9 cellular contexts compared by ENCODE assay signal in the genomic region with DNA sequence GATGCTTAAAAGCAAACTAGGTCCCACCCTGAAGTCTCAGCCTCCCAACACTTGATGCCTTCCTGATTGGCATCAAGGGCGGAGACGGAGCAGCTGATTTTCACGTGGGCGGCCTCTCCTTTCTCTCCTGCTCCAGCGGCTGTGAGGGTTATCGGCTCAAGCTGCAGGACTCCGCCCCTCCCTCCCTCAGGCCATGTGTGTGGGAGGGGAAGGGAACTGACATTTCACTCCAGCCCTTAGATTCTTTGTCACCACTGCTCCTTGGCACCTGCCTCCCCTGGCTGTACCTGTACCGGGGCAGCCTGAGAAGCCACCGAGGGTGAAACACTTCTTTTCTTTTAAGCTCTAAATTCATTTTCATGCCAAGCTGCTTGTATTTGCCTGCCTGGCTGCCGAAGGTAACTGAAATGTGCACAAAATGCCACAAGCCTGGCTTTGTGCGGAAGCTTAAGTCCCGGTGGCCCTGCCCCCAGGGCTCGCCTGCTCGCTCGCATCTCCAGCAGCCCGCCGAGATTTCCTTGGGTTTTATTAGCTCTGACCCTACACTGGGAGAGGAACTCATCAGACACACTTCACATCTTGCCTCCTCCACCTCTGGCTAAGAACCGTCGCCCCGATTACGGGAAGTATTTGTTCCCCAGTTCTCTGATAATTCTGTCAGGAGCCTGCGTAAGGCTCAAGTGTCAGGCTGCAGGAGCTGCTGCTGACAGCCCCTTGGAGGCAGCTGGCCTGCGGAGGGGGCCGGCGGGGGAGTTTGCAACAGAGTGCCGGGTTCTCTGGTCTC. TPM values are rescaled to one million over a fixed set of nuclear protein-coding genes. Genes with fewer than 3 reads are reported as not detected.
DNase-seq lines count a peak whose midpoint lies in the region; ATAC-seq and TF ChIP-seq lines count a peak whose summit lies in the region.
"Had no signal": no experiment of that assay in that cellular context is flagged by ENCODE, and none has a peak within 500 bp of the region (broad histone marks: within the 10 kb centered on the region; RNA-seq: fewer than 3 reads in every experiment).

No MANE protein-coding gene starts in this region.

- in situ Hi-C loops in GM23248 (cut with MboI): no loop called here

- H3K9me2 ChIP-seq in GM23248 (ENCODE audit: insufficient read depth): no peaks in the 10 kb centered on the region

- H3K9me3 ChIP-seq in GM23248 (ENCODE audit: low read depth) (no peaks in the 10 kb centered on the region), Peyer's patch (peaks cover 0 to 3% (median 0%) of the 10 kb centered on the region in 4 donors), cardiac muscle cell (ENCODE audit: low read depth) (no peaks in the 10 kb centered on the region), osteoblast (ENCODE audit: low read depth, low read length) (no peaks in the 10 kb centered on the region)

- H3K27me3 ChIP-seq in GM23248 (replicated peaks; ENCODE audit: insufficient read depth) (no peaks in the 10 kb centered on the region), Peyer's patch (no peaks in the 10 kb centered on the region), cardiac muscle cell (no peaks in the 10 kb centered on the region), osteoblast (ENCODE audit: insufficient read depth, low read length) (no peaks in the 10 kb centered on the region)

- TF ChIP-seq CTCF in Peyer's patch (IDR thresholded peaks at IDR 0.05) (no peak), cardiac muscle cell (IDR thresholded peaks at IDR 0.05; ENCODE audit: low read depth, low read length) (no peak), osteoblast (IDR thresholded peaks at IDR 0.05; ENCODE audit: extremely low read depth, low read depth, low read length) (no peak)

- H3K79me2 ChIP-seq in GM23248 (ENCODE audit: insufficient read depth) (no peaks in the 10 kb centered on the region), osteoblast (ENCODE audit: insufficient read depth, low read length) (no peaks in the 10 kb centered on the region)

- no peak overlapping the region for H3K9ac ChIP-seq in GM23248

- no peaks in the 10 kb centered on the region for H4K20me1 ChIP-seq in GM23248 (ENCODE audit: insufficient read depth)
- H4K20me1 ChIP-seq in osteoblast (ENCODE audit: insufficient read depth, low read length): no peaks in the 10 kb centered on the region

- H3K4me1 ChIP-seq in GM23248 (ENCODE audit: insufficient read depth) (peaks cover 14% of the 10 kb centered on the region), Peyer's patch (peaks cover 0 to 16% (median 2%) of the 10 kb centered on the region in 4 donors), cardiac muscle cell (ENCODE audit: low read depth) (peaks cover 69% of the 10 kb centered on the region), osteoblast (ENCODE audit: insufficient read depth, low read length) (peaks cover 31% of the 10 kb centered on the region)

- peak; percentile 22 for DNase-seq in GM23248
- DNase-seq in Peyer's patch: peak in 2 of 3 donors; percentile 82 to 84
- peak; percentile 73 to 87 for DNase-seq in cardiac muscle cell (ENCODE audit: low read depth in 1 of 2, low spot score in 1 of 2)
- DNase-seq in osteoblast (ENCODE audit: insufficient read length, low spot score, missing footprints): peak; percentile 25
- no peak for DNase-seq in EL
- no peak for DNase-seq in T-helper 1 cell
- DNase-seq: activated T-cell treated with anti-CD3 and anti-CD28 coated beads for 4 hours had no signal

- TF ChIP-seq POLR2A in Peyer's patch (IDR thresholded peaks at IDR 0.05): peak in 1 of 2 donors; percentile 14

- H3K4me2 ChIP-seq in GM23248 (ENCODE audit: unreplicated experiment): no peak overlapping the region
- no peak overlapping the region for H3K4me2 ChIP-seq in osteoblast (ENCODE audit: insufficient read depth, low read length)

- H3F3A ChIP-seq in GM23248 (ENCODE audit: insufficient read depth): peaks cover 25% of the 10 kb centered on the region

- no peaks in the 10 kb centered on the region for H3K36me3 ChIP-seq in GM23248 (ENCODE audit: low read depth)
- H3K36me3 ChIP-seq in Peyer's patch: no peaks in the 10 kb centered on the region
- H3K36me3 ChIP-seq in cardiac muscle cell: no peaks in the 10 kb centered on the region
- no peaks in the 10 kb centered on the region for H3K36me3 ChIP-seq in osteoblast (ENCODE audit: insufficient read depth, low read length)

- WGBS in GM23248 (ENCODE audit: low coverage in 1 of 2, low lambda C conversion rate in 2 of 2, missing lambda C conversion rate in 2 of 2), 2 experiments: 59 to 60% methylated on average over 26 of the region's 26 CpGs

- ATAC-seq in HG02973 (IDR thresholded peaks at IDR 0.05; ENCODE audit: unreplicated experiment) (no peak), HG03439 (IDR thresholded peaks at IDR 0.05; ENCODE audit: unreplicated experiment) (no peak)

- H2AFZ ChIP-seq in GM23248: no peak overlapping the region
- no peak overlapping the region for H2AFZ ChIP-seq in osteoblast (ENCODE audit: low read length)

- no peak overlapping the region for H3K27ac ChIP-seq in GM23248
- peak overlapping the region in 1 of 4 donors; percentile 21 for H3K27ac ChIP-seq in Peyer's patch
- H3K27ac ChIP-seq in cardiac muscle cell: peak overlapping the region; percentile 91
- H3K27ac ChIP-seq in osteoblast (ENCODE audit: low read depth, low read length): no peak overlapping the region

- H3K4me3 ChIP-seq in GM23248 (no peak overlapping the region), Peyer's patch (peak overlapping the region in 2 of 4 donors; percentile 9 to 34), cardiac muscle cell (peak overlapping the region; percentile 7), osteoblast (ENCODE audit: insufficient read depth, low read length) (no peak overlapping the region)

RNA-seq across cellular contexts. Expression of gene CPNE5, which starts 9.6 kb away (rescaled TPM):
- 0.63 TPM in 1 of 2 replicates, not detected in the other for total RNA-seq in GM23248 (2014; rRNA removed; shearing (Covaris generic))
- 0.14 and 0.23 TPM in 2 replicates for polyA plus RNA-seq in GM23248 (2016; fragmentation: Nextera tagmentation; extraction: Ambion mirVana)
- 1 to 10 TPM in 3 of 4 donors, under 1 TPM in 1; 0.35 to 5.8 (median 2.9) TPM for total RNA-seq in Peyer's patch
- total RNA-seq in cardiac muscle cell: 29.2 and 52.1 TPM in 2 replicates
- 51.6 and 56.5 TPM in 2 replicates for polyA plus RNA-seq in cardiac muscle cell
- total RNA-seq in osteoblast: under 0.01 TPM in 1 of 2 replicates, not detected in the other

RNA-seq across cellular contexts. Expression of gene PPIL1, which starts 25.8 kb away (rescaled TPM):
- 20.4 and 36.3 TPM in 2 replicates for total RNA-seq in GM23248 (2014; rRNA removed; shearing (Covaris generic))
- 27.1 and 30.5 TPM in 2 replicates for polyA plus RNA-seq in GM23248 (2016; fragmentation: Nextera tagmentation; extraction: Ambion mirVana)
- total RNA-seq in Peyer's patch: 10 to 100 TPM in 1 of 4 donors, 1 to 10 TPM in 3; 6.0 to 14.0 (median 6.4) TPM
- 37.0 and 70.8 TPM in 2 replicates for total RNA-seq in cardiac muscle cell
- 76.5 and 133 TPM in 2 replicates for polyA plus RNA-seq in cardiac muscle cell
- total RNA-seq in osteoblast: 9.8 and 10.9 TPM in 2 replicates

RNA-seq across cellular contexts. Expression of gene C6orf89, which starts 36.9 kb away (rescaled TPM):
- total RNA-seq in GM23248 (2014; rRNA removed; shearing (Covaris generic)): 84.0 and 85.5 TPM in 2 replicates
- polyA plus RNA-seq in GM23248 (2016; fragmentation: Nextera tagmentation; extraction: Ambion mirVana) (73.8 and 73.9 TPM in 2 replicates), cardiac muscle cell (28.2 and 28.6 TPM in 2 replicates)
- total RNA-seq in Peyer's patch (10 to 100 TPM; 25.6 to 39.1 (median 28.9) TPM), cardiac muscle cell (26.7 and 27.6 TPM in 2 replicates), osteoblast (59.0 and 60.1 TPM in 2 replicates)

Comparison
In these comparisons a context has a peak if more than half of its experiments do, and no peak if none do; other contexts are left out.
1. DNase-seq: peak in GM23248 (single experiment), Peyer's patch (2 of 3), cardiac muscle cell (2 of 2) and osteoblast (single experiment); none in EL (single experiment) and T-helper 1 cell (0 of 5).